In genomic region chr5:77816686-77817085, GRCh38 we compare ENCODE assay signal across 1 cellular context.
TF ChIP-seq lines count a peak whose summit lies in the region.

No MANE protein-coding gene starts in this region.

TF ChIP-seq in WTC11, 78 proteins besides CTCF, POLR2A, EP300 and RAD21 (continued from another document):
- TF ChIP-seq AFF4 (CRISPR knock-in tag; IDR thresholded peaks at IDR 0.05; ENCODE audit: borderline replicate concordance) = no peak
